8 cellular contexts compared by ENCODE assay signal in genomic region chr14:102314242-102315011, GRCh38. TPM values are rescaled to one million over a fixed set of nuclear protein-coding genes. Genes with fewer than 3 reads are reported as not detected.
DNase-seq lines count a peak whose midpoint lies in the region; ATAC-seq lines count a peak whose summit lies in the region.

No MANE protein-coding gene starts in this region.

- DNase-seq in 8988T (peak; percentile 78), NCI-H2196 (lab: John Stamatoyannopoulos, UW; ENCODE audit: unreplicated experiment) (peak; percentile 44), cerebellum (ENCODE audit: low spot score) (peak; percentile 84), left colon (peak; percentile 84 to 90)
- DNase-seq in stimulated activated CD4-positive, alpha-beta T cell treated with anti-CD3 and anti-CD28 coated beads, Interleukin-1b, Interleukin-23, amount 100 ng/mL, for 1 hour (ENCODE audit: low read depth in 2 of 2): peak; percentile 49 to 69

- intact Hi-C loops in left colon (cut with DNase I, micrococcal nuclease): loop anchor here in 1 of 2 donors (5.0 kb wide), 1 partner anchor 77 kb away; no protein-coding TSS in a partner anchor

- peak; percentile 63 for ATAC-seq in GM18498 (IDR thresholded peaks at IDR 0.05; ENCODE audit: unreplicated experiment)
- ATAC-seq in HG03039 (IDR thresholded peaks at IDR 0.05; ENCODE audit: unreplicated experiment): peak; percentile 44
- ATAC-seq in activated CD4-positive, CD25-positive, alpha-beta regulatory T cell treated with anti-CD3 and anti-CD28 coated beads, Interleukin-2, amount 50 U/mL, for 24 hours: peak; percentile 63 to 70
- peak; percentile 67 for ATAC-seq in left colon

RNA-seq across cellular contexts. Expression of gene ZNF839, which starts 5.1 kb away (rescaled TPM):
- total RNA-seq in cerebellum (13.2 TPM), left colon (10 to 100 TPM in 1 of 2 donors, 1 to 10 TPM in 1; 8.5 to 11.4 TPM)

RNA-seq across cellular contexts. Expression of gene MOK, which starts 9.5 kb away (rescaled TPM):
- total RNA-seq in cerebellum: 31.2 TPM
- total RNA-seq in left colon: 1 to 10 TPM; 4.7 to 5.9 TPM

RNA-seq across cellular contexts. Expression of gene CINP, which starts 48.3 kb away (rescaled TPM):
- total RNA-seq in cerebellum: 21.3 TPM
- 10 to 100 TPM; 27.0 to 27.9 TPM for total RNA-seq in left colon

RNA-seq across cellular contexts. Expression of gene TECPR2, which starts 48.3 kb away (rescaled TPM):
- total RNA-seq in cerebellum (12.8 TPM), left colon (10 to 100 TPM; 17.1 to 20.5 TPM)

Comparison
In these comparisons a context has a peak if more than half of its experiments do, and no peak if none do; other contexts are left out.
1. Peak in every context shown above with its lines: DNase-seq and ATAC-seq.